13 cellular contexts compared by ENCODE assay signal in the genomic region with DNA sequence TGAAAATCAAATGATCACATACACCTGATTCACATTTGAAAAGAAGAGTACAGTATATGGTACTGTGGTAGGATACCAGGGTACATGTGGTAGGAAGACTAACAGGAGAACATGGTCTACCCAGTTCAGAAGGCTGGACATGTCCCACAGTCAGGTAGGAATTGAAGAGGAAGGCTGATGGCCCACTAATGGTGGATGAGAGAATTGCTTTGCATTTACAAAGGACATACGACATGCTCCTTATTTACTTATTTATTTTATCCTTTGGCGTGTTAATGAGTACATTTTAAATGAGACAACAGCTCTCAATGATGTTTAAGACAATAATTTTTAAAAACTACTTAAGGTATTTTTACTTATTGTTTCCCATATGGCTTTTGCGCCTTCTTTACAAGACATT.
A peak's percentile ranks its signal among the peaks of the same experiment; 100 is the strongest.
DNase-seq lines count a peak whose midpoint lies in the region; ATAC-seq and TF ChIP-seq lines count a peak whose summit lies in the region.
"Had no signal": no experiment of that assay in that cellular context is flagged by ENCODE, and none has a peak within 500 bp of the region (broad histone marks: within the 10 kb centered on the region; RNA-seq: fewer than 3 reads in every experiment).

No MANE protein-coding gene starts in this region.

- no peaks in the 10 kb centered on the region for H3K9me2 ChIP-seq in HCT116 (ENCODE audit: insufficient read depth)
- H3K9me2 ChIP-seq in hepatocyte (replicated peaks; ENCODE audit: insufficient read depth): no peaks in the 10 kb centered on the region

- H4K20me1 ChIP-seq in HCT116 (ENCODE audit: insufficient read depth) (no peaks in the 10 kb centered on the region), hepatocyte (ENCODE audit: insufficient read depth, poor library complexity, severe bottlenecking) (no peaks in the 10 kb centered on the region)

- intact Hi-C loops in HCT116 (cut with micrococcal nuclease): no loop called here

- TF ChIP-seq RAD21 in HCT116 (IDR thresholded peaks at IDR 0.05; ENCODE audit: low read depth): no peak

- H3K36me3 ChIP-seq in BJ (ENCODE audit: control insufficient read depth, insufficient read depth, low read length) (no peaks in the 10 kb centered on the region), HCT116 (ENCODE audit: control insufficient read depth in 1 of 2, insufficient read depth in 2 of 2, low read length in 2 of 2) (no peaks in the 10 kb centered on the region), hepatocyte (replicated peaks; ENCODE audit: insufficient read depth, low read depth) (no peaks in the 10 kb centered on the region)
- H3K36me3 ChIP-seq: SJCRH30 had no signal

- no TSS peak for BruUV-seq in HCT116 (replicated peaks; lab: Mats Ljungman, UMichigan)

- no peak overlapping the region for H3K9ac ChIP-seq in HCT116 (ENCODE audit: low read length)

- H3K4me3 ChIP-seq in BJ (ENCODE audit: low read depth, low read length) (no peak overlapping the region), HCT116 (replicated peaks in 1 of 2; ENCODE audit: low read depth in 1 of 2, low read length in 2 of 2) (no peak overlapping the region), hepatocyte (no peak overlapping the region)
- H3K4me3 ChIP-seq: SJCRH30 had no signal

- no peak for TF ChIP-seq POLR2A in HCT116 (IDR thresholded peaks at IDR 0.05; ENCODE audit: borderline replicate concordance, extremely low read depth, insufficient read depth, insufficient read length)

- H3K4me2 ChIP-seq in HCT116 (ENCODE audit: low read length) (no peak overlapping the region), hepatocyte (no peak overlapping the region)

- ATAC-seq in HCT116: peak; percentile 93
- ATAC-seq: naive thymus-derived CD4-positive, alpha-beta T cell had no signal

- H3K9me3 ChIP-seq in HCT116 (ENCODE audit: control insufficient read depth in 1 of 2, insufficient read depth in 1 of 2, low read depth in 1 of 2, low read length in 2 of 2): no peaks in the 10 kb centered on the region
- H3K9me3 ChIP-seq in hepatocyte (ENCODE audit: low read depth): no peaks in the 10 kb centered on the region
- H3K9me3 ChIP-seq: SJCRH30 had no signal

- in situ Hi-C loops in G401 (cut with HindIII; ENCODE audit: low sequenced_read_pairs): no loop called here

- RAD21 ChIA-PET in HCT116 (lab: Charles Lee; ENCODE audit: low non-redundant PET in 1 of 2, low total read pairs in 2 of 2, uncharacterized antibody in 2 of 2, unreplicated experiment in 2 of 2): no interaction called here

- H2AFZ ChIP-seq in HCT116 (ENCODE audit: low read depth, low read length, poor library complexity, severe bottlenecking) (peak overlapping the region; percentile 52), hepatocyte (no peak overlapping the region)

- H3K79me2 ChIP-seq in HCT116 (ENCODE audit: insufficient read depth, low read length) (no peaks in the 10 kb centered on the region), hepatocyte (no peaks in the 10 kb centered on the region)

- 81% methylated on average over 3 of the region's 3 CpGs for WGBS in hepatocyte (ENCODE audit: low lambda C conversion rate, missing lambda C conversion rate)

- no peak for DNase-seq in BJ (ENCODE audit: low read depth)
- peak; percentile 24 for DNase-seq in HCT116 (ENCODE audit: low read depth, low spot score)
- peak; percentile 9 for DNase-seq in SK-N-DZ (ENCODE audit: low spot score)
- DNase-seq in hepatocyte (ENCODE audit: low spot score): no peak
- no peak for DNase-seq in GM19238 (ENCODE audit: insufficient read length, low spot score)
- no peak for DNase-seq in A172 (ENCODE audit: low spot score)
- no peak for DNase-seq in G401 (ENCODE audit: low spot score)
- no peak for DNase-seq in NCI-H187 (lab: John Stamatoyannopoulos, UW)
- DNase-seq: activated CD4-positive, alpha-beta memory T cell treated with anti-CD3 and anti-CD28 coated beads, Interleukin-2, amount 10 ng/mL, durations not matched to agents 7 days and 5 days; activated naive CD4-positive, alpha-beta T cell treated with anti-CD3 and anti-CD28 coated beads, Interleukin-2, amount 10 ng/mL, durations not matched to agents 7 days and 5 days; CD4-positive, alpha-beta memory T cell; naive thymus-derived CD4-positive, alpha-beta T cell had no signal

- H3K27me3 ChIP-seq in BJ (ENCODE audit: control insufficient read depth, insufficient read depth, low read length) (no peaks in the 10 kb centered on the region), HCT116 (ENCODE audit: insufficient read depth, low read length) (no peaks in the 10 kb centered on the region), hepatocyte (no peaks in the 10 kb centered on the region)
- H3K27me3 ChIP-seq: SJCRH30 had no signal

- H3K27ac ChIP-seq in HCT116 (ENCODE audit: low read depth, low read length) (no peak overlapping the region), hepatocyte (no peak overlapping the region)
- H3K27ac ChIP-seq: SJCRH30 had no signal

- H3K4me1 ChIP-seq in HCT116 (ENCODE audit: control insufficient read depth in 1 of 2, insufficient read depth in 2 of 2, low read length in 2 of 2) (no peaks in the 10 kb centered on the region), hepatocyte (ENCODE audit: insufficient read depth) (peaks cover 19% of the 10 kb centered on the region)
- H3K4me1 ChIP-seq: SJCRH30 had no signal

- CTCF ChIA-PET in BJ (lab: Yijun Ruan, JAX): interaction anchor here (1.0 kb wide), 1 partner anchor 16 kb away, joined by 3 read pairs; no protein-coding TSS in a partner anchor
- CTCF ChIA-PET in HCT116 (lab: Charles Lee): no interaction called here

- POLR2A ChIA-PET in BJ (lab: Charles Lee): no interaction called here
- POLR2A ChIA-PET in HCT116 (lab: Charles Lee): interaction anchor here (1.1 kb wide), 1 partner anchor 8 kb away, joined by 3 read pairs; no protein-coding TSS in a partner anchor

- TF ChIP-seq CTCF in BJ (IDR thresholded peaks at IDR 0.05; ENCODE audit: insufficient read depth, low read depth, low read length): peak; percentile 12; the same call in 1 of the 2 replicates
- peak in 2 of 3 experiments; percentile 45 to 46; a peak in 4 of 6 replicates for TF ChIP-seq CTCF in HCT116 (IDR thresholded peaks at IDR 0.05 in 2 of 3, conservative IDR thresholded peaks at IDR 0.05 in 1 of 3; ENCODE audit: borderline replicate concordance in 1 of 3, insufficient read depth in 1 of 3, low read depth in 2 of 3, low read length in 2 of 3)
- peak; percentile 4 for TF ChIP-seq CTCF in hepatocyte (IDR thresholded peaks at IDR 0.05; ENCODE audit: poor library complexity)

TF ChIP-seq in HCT116, 20 proteins besides CTCF, POLR2A, EP300 and RAD21 (continues in another document):
- TF ChIP-seq, protein P1, sequence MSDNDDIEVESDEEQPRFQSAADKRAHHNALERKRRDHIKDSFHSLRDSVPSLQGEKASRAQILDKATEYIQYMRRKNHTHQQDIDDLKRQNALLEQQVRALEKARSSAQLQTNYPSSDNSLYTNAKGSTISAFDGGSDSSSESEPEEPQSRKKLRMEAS (IDR thresholded peaks at IDR 0.05): no peak
- TF ChIP-seq SIN3A (IDR thresholded peaks at IDR 0.05; ENCODE audit: low read depth): no peak
- TF ChIP-seq, protein P2, sequence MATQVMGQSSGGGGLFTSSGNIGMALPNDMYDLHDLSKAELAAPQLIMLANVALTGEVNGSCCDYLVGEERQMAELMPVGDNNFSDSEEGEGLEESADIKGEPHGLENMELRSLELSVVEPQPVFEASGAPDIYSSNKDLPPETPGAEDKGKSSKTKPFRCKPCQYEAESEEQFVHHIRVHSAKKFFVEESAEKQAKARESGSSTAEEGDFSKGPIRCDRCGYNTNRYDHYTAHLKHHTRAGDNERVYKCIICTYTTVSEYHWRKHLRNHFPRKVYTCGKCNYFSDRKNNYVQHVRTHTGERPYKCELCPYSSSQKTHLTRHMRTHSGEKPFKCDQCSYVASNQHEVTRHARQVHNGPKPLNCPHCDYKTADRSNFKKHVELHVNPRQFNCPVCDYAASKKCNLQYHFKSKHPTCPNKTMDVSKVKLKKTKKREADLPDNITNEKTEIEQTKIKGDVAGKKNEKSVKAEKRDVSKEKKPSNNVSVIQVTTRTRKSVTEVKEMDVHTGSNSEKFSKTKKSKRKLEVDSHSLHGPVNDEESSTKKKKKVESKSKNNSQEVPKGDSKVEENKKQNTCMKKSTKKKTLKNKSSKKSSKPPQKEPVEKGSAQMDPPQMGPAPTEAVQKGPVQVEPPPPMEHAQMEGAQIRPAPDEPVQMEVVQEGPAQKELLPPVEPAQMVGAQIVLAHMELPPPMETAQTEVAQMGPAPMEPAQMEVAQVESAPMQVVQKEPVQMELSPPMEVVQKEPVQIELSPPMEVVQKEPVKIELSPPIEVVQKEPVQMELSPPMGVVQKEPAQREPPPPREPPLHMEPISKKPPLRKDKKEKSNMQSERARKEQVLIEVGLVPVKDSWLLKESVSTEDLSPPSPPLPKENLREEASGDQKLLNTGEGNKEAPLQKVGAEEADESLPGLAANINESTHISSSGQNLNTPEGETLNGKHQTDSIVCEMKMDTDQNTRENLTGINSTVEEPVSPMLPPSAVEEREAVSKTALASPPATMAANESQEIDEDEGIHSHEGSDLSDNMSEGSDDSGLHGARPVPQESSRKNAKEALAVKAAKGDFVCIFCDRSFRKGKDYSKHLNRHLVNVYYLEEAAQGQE (IDR thresholded peaks at IDR 0.05; ENCODE audit: low read depth): no peak
- TF ChIP-seq ATF3 (IDR thresholded peaks at IDR 0.05): no peak
- TF ChIP-seq EGR1 (IDR thresholded peaks at IDR 0.05; ENCODE audit: low read depth): no peak
- no peak for TF ChIP-seq ZNF274 (IDR thresholded peaks at IDR 0.05; ENCODE audit: low read depth, low read length)
- no peak for TF ChIP-seq TCF7L2 (IDR thresholded peaks at IDR 0.05; ENCODE audit: borderline replicate concordance, extremely low read depth, insufficient read depth, insufficient read length)
- TF ChIP-seq POLR2AphosphoS5 (IDR thresholded peaks at IDR 0.05; ENCODE audit: low read depth, low read length): no peak
- no peak for TF ChIP-seq EZH2phosphoT487 (IDR thresholded peaks at IDR 0.05; ENCODE audit: borderline replicate concordance)
- no peak for TF ChIP-seq ELF1 (IDR thresholded peaks at IDR 0.05; ENCODE audit: borderline replicate concordance, low read depth)
- no peak for TF ChIP-seq YY1 (IDR thresholded peaks at IDR 0.05; ENCODE audit: extremely low read depth, insufficient replicate concordance, low read depth, low read length)
- no peak for TF ChIP-seq EZH2 (IDR thresholded peaks at IDR 0.05)
- no peak for TF ChIP-seq JUND (IDR thresholded peaks at IDR 0.05)
- no peak for TF ChIP-seq CBX3 (IDR thresholded peaks at IDR 0.05; ENCODE audit: low read depth)
- TF ChIP-seq FOSL1 (IDR thresholded peaks at IDR 0.05; ENCODE audit: low read depth): no peak
- TF ChIP-seq CEBPB (IDR thresholded peaks at IDR 0.05; ENCODE audit: low read depth): no peak
- TF ChIP-seq SRF (IDR thresholded peaks at IDR 0.05; ENCODE audit: low read depth): no peak

Comparison
In these comparisons a context has a peak if more than half of its experiments do, and no peak if none do; other contexts are left out.
1. DNase-seq: peak in HCT116 (single experiment) and SK-N-DZ (single experiment); none in BJ (single experiment), hepatocyte (single experiment), GM19238 (single experiment), A172 (single experiment), G401 (single experiment) and NCI-H187 (0 of 2).
2. Peak in every context shown above with its lines, with median percentiles within 50 percentile points of each other: CTCF ChIP-seq.